Comparison of ENCODE assay signal across 35 cellular contexts in the genomic region with DNA sequence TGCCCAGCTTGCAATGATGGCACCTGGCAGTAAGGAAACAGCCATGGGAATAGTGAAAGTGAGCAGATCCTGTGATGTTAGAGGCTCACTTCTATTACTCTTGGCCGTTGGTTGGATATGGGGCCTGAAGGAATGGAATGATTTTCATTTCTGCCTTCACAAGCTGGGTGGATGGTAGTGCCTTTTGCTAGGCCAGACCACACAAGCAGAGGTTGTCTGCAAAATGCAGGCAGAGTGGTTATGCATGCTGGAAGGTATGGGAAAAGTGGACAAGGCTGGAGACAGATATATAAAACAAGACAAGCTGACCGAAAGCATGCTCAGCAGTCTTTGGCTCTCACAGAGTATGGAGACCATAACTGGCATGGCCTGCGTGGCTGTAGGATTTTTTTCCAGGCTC. TPM values are rescaled to one million over a fixed set of nuclear protein-coding genes. Genes with fewer than 3 reads are reported as not detected.
"Had no signal": no experiment of that assay in that cellular context is flagged by ENCODE, and none has a peak within 500 bp of the region (broad histone marks: within the 10 kb centered on the region; RNA-seq: fewer than 3 reads in every experiment).

No MANE protein-coding gene starts in this region.

- DNase-seq: activated B cell treated with CpG ODN at 0.5 μM for 24 hours; activated CD4-positive, alpha-beta memory T cell treated with anti-CD3 and anti-CD28 coated beads for 36 hours; activated CD4-positive, alpha-beta T cell treated with anti-CD3 and anti-CD28 coated beads for 4 hours; activated CD4-positive, alpha-beta T cell treated with anti-CD3 and anti-CD28 coated beads, Interleukin-2, amount 50 U/mL, for 1 hour; activated CD4-positive, alpha-beta T cell treated with anti-CD3 and anti-CD28 coated beads, Interleukin-2, amount 50 U/mL, for 4 hours; activated CD4-positive, CD25-positive, alpha-beta regulatory T cell treated with anti-CD3 and anti-CD28 coated beads, Interleukin-2, amount 50 U/mL, for 72 hours; activated CD8-positive, alpha-beta memory T cell treated with anti-CD3 and anti-CD28 coated beads, Interleukin-2, amount 50 U/mL, for 4 hours; activated CD8-positive, alpha-beta T cell treated with anti-CD3 and anti-CD28 coated beads for 36 hours; activated effector memory CD4-positive, alpha-beta T cell treated with anti-CD3 and anti-CD28 coated beads, Interleukin-2, amount 50 U/mL, for 16 hours; activated gamma-delta T cell treated with Interleukin-2 at 50 U/mL for 16 hours; activated naive CD4-positive, alpha-beta T cell; activated naive CD4-positive, alpha-beta T cell treated with anti-CD3 and anti-CD28 coated beads for 36 hours; activated naive CD4-positive, alpha-beta T cell treated with anti-CD3 and anti-CD28 coated beads, Interleukin-2, amount 50 U/mL, for 16 hours; activated naive CD8-positive, alpha-beta T cell treated with anti-CD3 and anti-CD28 coated beads for 36 hours; activated T-cell treated with anti-CD3 and anti-CD28 coated beads for 4 hours; activated T-cell treated with anti-CD3 and anti-CD28 coated beads, Interleukin-2, amount 50 U/mL, for 1 hour; activated T-cell treated with anti-CD3 and anti-CD28 coated beads, Interleukin-2, amount 50 U/mL, for 4 hours; activated T-cell treated with anti-CD3 and anti-CD28 coated beads, Interleukin-2, amount 50 U/mL, for 72 hours; adrenal gland; amniotic stem cell; aorta; central memory CD4-positive, alpha-beta T cell; T-cell; T-helper 17 cell had no signal

- ATAC-seq: activated CD8-positive, alpha-beta T cell treated with anti-CD3 and anti-CD28 coated beads for 36 hours; activated naive CD4-positive, alpha-beta T cell treated with anti-CD3 and anti-CD28 coated beads, Interleukin-2, amount 50 U/mL, for 72 hours; activated T-cell treated with anti-CD3 and anti-CD28 coated beads, Interleukin-2, amount 50 U/mL, for 4 hours; activated T-cell treated with anti-CD3 and anti-CD28 coated beads, Interleukin-2, amount 50 U/mL, for 72 hours; activated T-helper 17 cell treated with anti-CD3 and anti-CD28 coated beads, Interleukin-2, amount 50 U/mL, for 72 hours; T-cell; T-helper 17 cell had no signal

- H3K27me3 Mint-ChIP-seq: activated B cell treated with CpG ODN at 0.5 μM for 24 hours; activated CD4-positive, alpha-beta memory T cell treated with anti-CD3 and anti-CD28 coated beads for 36 hours; activated CD8-positive, alpha-beta T cell treated with anti-CD3 and anti-CD28 coated beads for 36 hours; activated naive CD8-positive, alpha-beta T cell treated with anti-CD3 and anti-CD28 coated beads for 36 hours; activated T-helper 17 cell treated with anti-CD3 and anti-CD28 coated beads, Interleukin-2, amount 50 U/mL, for 72 hours; brain; T-cell; T-helper 17 cell had no signal

- H3K4me1 Mint-ChIP-seq: activated B cell treated with CpG ODN at 0.5 μM for 24 hours had no signal

- H3K9me3 Mint-ChIP-seq: activated B cell treated with CpG ODN at 0.5 μM for 24 hours; activated CD4-positive, alpha-beta memory T cell treated with anti-CD3 and anti-CD28 coated beads for 36 hours; activated CD4-positive, alpha-beta T cell treated with anti-CD3 and anti-CD28 coated beads, Interleukin-2, amount 10 ng/mL, durations not matched to agents 24 days and 14 days; activated CD8-positive, alpha-beta T cell treated with anti-CD3 and anti-CD28 coated beads for 36 hours; activated naive CD4-positive, alpha-beta T cell treated with anti-CD3 and anti-CD28 coated beads for 36 hours; activated naive CD4-positive, alpha-beta T cell treated with anti-CD3 and anti-CD28 coated beads, Interleukin-2, amount 50 U/mL, for 72 hours; activated naive CD8-positive, alpha-beta T cell treated with anti-CD3 and anti-CD28 coated beads for 36 hours; activated T-cell treated with anti-CD3 and anti-CD28 coated beads, Interleukin-2, amount 50 U/mL, for 4 hours; activated T-cell treated with anti-CD3 and anti-CD28 coated beads, Interleukin-2, amount 50 U/mL, for 72 hours; activated T-helper 1 cell treated with anti-CD3 and anti-CD28 coated beads, Interleukin-12 subunit alpha, Interleukin-12 subunit beta, Interleukin-2, Interleukin-4 antibody, amounts not matched to agents 30 ng/mL and 10 ng/mL and 1 ng/mL, durations not matched to agents 14 hours and 24 hours and 36 hours; activated T-helper 17 cell treated with anti-CD3 and anti-CD28 coated beads, Interleukin-2, amount 50 U/mL, for 72 hours; brain; T-cell had no signal

- FAIRE-seq: TTC549 had no signal

- H3K27ac ChIP-seq: adrenal gland, VCaP had no signal

- H3K4me3 ChIP-seq: adrenal gland had no signal

- H3K4me3 Mint-ChIP-seq: activated B cell treated with CpG ODN at 0.5 μM for 24 hours; activated CD4-positive, alpha-beta memory T cell treated with anti-CD3 and anti-CD28 coated beads for 36 hours; activated CD4-positive, alpha-beta T cell treated with anti-CD3 and anti-CD28 coated beads, Interleukin-2, amount 10 ng/mL, durations not matched to agents 24 days and 14 days; activated CD8-positive, alpha-beta T cell treated with anti-CD3 and anti-CD28 coated beads for 36 hours; activated naive CD4-positive, alpha-beta T cell treated with anti-CD3 and anti-CD28 coated beads for 36 hours; activated naive CD8-positive, alpha-beta T cell treated with anti-CD3 and anti-CD28 coated beads for 36 hours; activated T-cell treated with anti-CD3 and anti-CD28 coated beads, Interleukin-2, amount 50 U/mL, for 4 hours; activated T-cell treated with anti-CD3 and anti-CD28 coated beads, Interleukin-2, amount 50 U/mL, for 72 hours; activated T-helper 1 cell treated with anti-CD3 and anti-CD28 coated beads, Interleukin-12 subunit alpha, Interleukin-12 subunit beta, Interleukin-2, Interleukin-4 antibody, amounts not matched to agents 30 ng/mL and 10 ng/mL and 1 ng/mL, durations not matched to agents 14 hours and 24 hours and 36 hours; activated T-helper 17 cell treated with anti-CD3 and anti-CD28 coated beads, Interleukin-2, amount 50 U/mL, for 72 hours; brain; T-cell; T-helper 17 cell had no signal

- H3K36me3 Mint-ChIP-seq: activated CD4-positive, alpha-beta memory T cell treated with anti-CD3 and anti-CD28 coated beads for 36 hours; activated naive CD4-positive, alpha-beta T cell treated with anti-CD3 and anti-CD28 coated beads, Interleukin-2, amount 50 U/mL, for 72 hours; activated naive CD8-positive, alpha-beta T cell treated with anti-CD3 and anti-CD28 coated beads for 36 hours; brain; T-cell had no signal

- H3K27ac Mint-ChIP-seq: activated B cell treated with CpG ODN at 0.5 μM for 24 hours; activated CD4-positive, alpha-beta memory T cell treated with anti-CD3 and anti-CD28 coated beads for 36 hours; activated CD4-positive, alpha-beta T cell treated with anti-CD3 and anti-CD28 coated beads, Interleukin-2, amount 10 ng/mL, durations not matched to agents 24 days and 14 days; activated CD8-positive, alpha-beta T cell treated with anti-CD3 and anti-CD28 coated beads for 36 hours; activated naive CD4-positive, alpha-beta T cell treated with anti-CD3 and anti-CD28 coated beads for 36 hours; activated naive CD4-positive, alpha-beta T cell treated with anti-CD3 and anti-CD28 coated beads, Interleukin-2, amount 50 U/mL, for 72 hours; activated naive CD8-positive, alpha-beta T cell treated with anti-CD3 and anti-CD28 coated beads for 36 hours; activated T-cell treated with anti-CD3 and anti-CD28 coated beads, Interleukin-2, amount 50 U/mL, for 72 hours; activated T-helper 1 cell treated with anti-CD3 and anti-CD28 coated beads, Interleukin-12 subunit alpha, Interleukin-12 subunit beta, Interleukin-2, Interleukin-4 antibody, amounts not matched to agents 30 ng/mL and 10 ng/mL and 1 ng/mL, durations not matched to agents 14 hours and 24 hours and 36 hours; activated T-helper 17 cell treated with anti-CD3 and anti-CD28 coated beads, Interleukin-2, amount 50 U/mL, for 72 hours; T-cell; T-helper 17 cell had no signal

- H3K4me1 ChIP-seq: adrenal gland had no signal

- H3K27me3 ChIP-seq: adrenal gland had no signal

- H3K36me3 ChIP-seq: adrenal gland had no signal

RNA-seq across cellular contexts. Expression of a gene that starts 50.7 kb away (rescaled TPM):
- total RNA-seq: activated B cell treated with CpG ODN at 0.5 μM for 24 hours; activated CD4-positive, alpha-beta memory T cell treated with anti-CD3 and anti-CD28 coated beads for 36 hours; activated CD4-positive, alpha-beta T cell treated with anti-CD3 and anti-CD28 coated beads, Interleukin-2, amount 10 ng/mL, durations not matched to agents 24 days and 14 days; activated CD8-positive, alpha-beta memory T cell treated with anti-CD3 and anti-CD28 coated beads for 36 hours; activated CD8-positive, alpha-beta T cell treated with anti-CD3 and anti-CD28 coated beads for 36 hours; activated naive CD4-positive, alpha-beta T cell treated with anti-CD3 and anti-CD28 coated beads for 36 hours; activated naive CD4-positive, alpha-beta T cell treated with anti-CD3 and anti-CD28 coated beads, Interleukin-2, amount 50 U/mL, for 72 hours; activated naive CD8-positive, alpha-beta T cell treated with anti-CD3 and anti-CD28 coated beads for 36 hours; activated T-cell treated with anti-CD3 and anti-CD28 coated beads, Interleukin-2, amount 50 U/mL, for 4 hours; activated T-cell treated with anti-CD3 and anti-CD28 coated beads, Interleukin-2, amount 50 U/mL, for 72 hours; activated T-helper 1 cell treated with anti-CD3 and anti-CD28 coated beads, Interleukin-12 subunit alpha, Interleukin-12 subunit beta, Interleukin-2, Interleukin-4 antibody, amounts not matched to agents 30 ng/mL and 10 ng/mL and 1 ng/mL, durations not matched to agents 14 hours and 24 hours and 36 hours; cardiac septum; chondrocyte; T-helper 1 cell treated with Interleukin-12 subunit alpha and Interleukin-12 subunit beta and Interleukin-4 antibody, amounts not matched to agents 30 ng/mL and 1 ng/mL, for 36 hours; T-helper 17 cell had no signal
- polyA plus RNA-seq: aorta had no signal
